2 cellular contexts compared by ENCODE assay signal in the genomic region with DNA sequence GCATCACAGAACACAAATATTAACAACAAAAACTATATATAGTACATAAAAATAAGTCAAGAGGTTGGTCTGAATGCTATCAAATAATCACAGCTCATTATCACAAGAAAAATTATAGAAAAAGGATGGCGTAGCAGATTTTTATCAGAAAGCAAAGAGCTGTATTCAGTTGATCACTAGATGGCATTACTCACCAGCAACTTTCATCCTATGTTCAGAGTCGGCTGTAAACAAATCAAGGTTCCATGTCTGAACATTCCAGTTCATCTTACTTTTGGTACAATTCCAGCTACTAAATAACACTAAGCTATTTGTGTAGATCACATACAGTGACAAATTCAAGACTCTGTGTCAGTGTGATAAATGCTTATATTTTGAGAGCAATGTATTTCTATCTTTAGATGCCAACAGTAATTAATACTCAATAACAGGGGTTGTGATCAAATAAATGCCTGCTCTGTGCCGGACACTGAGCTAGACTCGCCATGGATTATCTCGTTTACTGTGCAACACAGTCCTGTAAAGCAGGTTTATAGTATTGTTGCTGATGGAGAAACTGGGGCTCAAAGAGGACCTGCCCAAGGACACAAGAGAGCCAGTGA.
TF ChIP-seq lines count a peak whose summit lies in the region.

No MANE protein-coding gene starts in this region.

TF ChIP-seq in A549, 52 proteins besides CTCF, POLR2A, EP300 and RAD21 (continued from another document):
- TF ChIP-seq, protein P1, sequence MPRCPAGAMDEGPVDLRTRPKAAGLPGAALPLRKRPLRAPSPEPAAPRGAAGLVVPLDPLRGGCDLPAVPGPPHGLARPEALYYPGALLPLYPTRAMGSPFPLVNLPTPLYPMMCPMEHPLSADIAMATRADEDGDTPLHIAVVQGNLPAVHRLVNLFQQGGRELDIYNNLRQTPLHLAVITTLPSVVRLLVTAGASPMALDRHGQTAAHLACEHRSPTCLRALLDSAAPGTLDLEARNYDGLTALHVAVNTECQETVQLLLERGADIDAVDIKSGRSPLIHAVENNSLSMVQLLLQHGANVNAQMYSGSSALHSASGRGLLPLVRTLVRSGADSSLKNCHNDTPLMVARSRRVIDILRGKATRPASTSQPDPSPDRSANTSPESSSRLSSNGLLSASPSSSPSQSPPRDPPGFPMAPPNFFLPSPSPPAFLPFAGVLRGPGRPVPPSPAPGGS (IDR thresholded peaks at IDR 0.05) = no peak
- TF ChIP-seq KDM1A (IDR thresholded peaks at IDR 0.05; ENCODE audit: low read depth) = no peak
- TF ChIP-seq RNF2 (IDR thresholded peaks at IDR 0.05; ENCODE audit: borderline replicate concordance, low read depth) = no peak
- peak; percentile 49; the same call in 1 of the 3 replicates for TF ChIP-seq SMC3 (IDR thresholded peaks at IDR 0.05)
TF ChIP-seq in A549: peak in this region for 2.

TF ChIP-seq in GM23338, 12 proteins besides CTCF, POLR2A, EP300 and RAD21 (continued from another document):
- TF ChIP-seq, protein P2, sequence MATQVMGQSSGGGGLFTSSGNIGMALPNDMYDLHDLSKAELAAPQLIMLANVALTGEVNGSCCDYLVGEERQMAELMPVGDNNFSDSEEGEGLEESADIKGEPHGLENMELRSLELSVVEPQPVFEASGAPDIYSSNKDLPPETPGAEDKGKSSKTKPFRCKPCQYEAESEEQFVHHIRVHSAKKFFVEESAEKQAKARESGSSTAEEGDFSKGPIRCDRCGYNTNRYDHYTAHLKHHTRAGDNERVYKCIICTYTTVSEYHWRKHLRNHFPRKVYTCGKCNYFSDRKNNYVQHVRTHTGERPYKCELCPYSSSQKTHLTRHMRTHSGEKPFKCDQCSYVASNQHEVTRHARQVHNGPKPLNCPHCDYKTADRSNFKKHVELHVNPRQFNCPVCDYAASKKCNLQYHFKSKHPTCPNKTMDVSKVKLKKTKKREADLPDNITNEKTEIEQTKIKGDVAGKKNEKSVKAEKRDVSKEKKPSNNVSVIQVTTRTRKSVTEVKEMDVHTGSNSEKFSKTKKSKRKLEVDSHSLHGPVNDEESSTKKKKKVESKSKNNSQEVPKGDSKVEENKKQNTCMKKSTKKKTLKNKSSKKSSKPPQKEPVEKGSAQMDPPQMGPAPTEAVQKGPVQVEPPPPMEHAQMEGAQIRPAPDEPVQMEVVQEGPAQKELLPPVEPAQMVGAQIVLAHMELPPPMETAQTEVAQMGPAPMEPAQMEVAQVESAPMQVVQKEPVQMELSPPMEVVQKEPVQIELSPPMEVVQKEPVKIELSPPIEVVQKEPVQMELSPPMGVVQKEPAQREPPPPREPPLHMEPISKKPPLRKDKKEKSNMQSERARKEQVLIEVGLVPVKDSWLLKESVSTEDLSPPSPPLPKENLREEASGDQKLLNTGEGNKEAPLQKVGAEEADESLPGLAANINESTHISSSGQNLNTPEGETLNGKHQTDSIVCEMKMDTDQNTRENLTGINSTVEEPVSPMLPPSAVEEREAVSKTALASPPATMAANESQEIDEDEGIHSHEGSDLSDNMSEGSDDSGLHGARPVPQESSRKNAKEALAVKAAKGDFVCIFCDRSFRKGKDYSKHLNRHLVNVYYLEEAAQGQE (IDR thresholded peaks at IDR 0.05; ENCODE audit: unreplicated experiment) = no peak
- TF ChIP-seq EZH2 (IDR thresholded peaks at IDR 0.05; ENCODE audit: low read depth, unreplicated experiment) (no peak), ZNF114 (CRISPR knock-in tag; IDR thresholded peaks at IDR 0.05) (no peak), CREB1 (CRISPR knock-in tag; IDR thresholded peaks at IDR 0.05; ENCODE audit: low read depth) (no peak), POLR2AphosphoS5 (IDR thresholded peaks at IDR 0.05; ENCODE audit: low read depth) (no peak), EZH2phosphoT487 (IDR thresholded peaks at IDR 0.05; ENCODE audit: unreplicated experiment) (no peak), NANOG (IDR thresholded peaks at IDR 0.05; ENCODE audit: borderline replicate concordance) (no peak), STAT1 (IDR thresholded peaks at IDR 0.05; ENCODE audit: unreplicated experiment) (no peak)
- TF ChIP-seq, protein P3, sequence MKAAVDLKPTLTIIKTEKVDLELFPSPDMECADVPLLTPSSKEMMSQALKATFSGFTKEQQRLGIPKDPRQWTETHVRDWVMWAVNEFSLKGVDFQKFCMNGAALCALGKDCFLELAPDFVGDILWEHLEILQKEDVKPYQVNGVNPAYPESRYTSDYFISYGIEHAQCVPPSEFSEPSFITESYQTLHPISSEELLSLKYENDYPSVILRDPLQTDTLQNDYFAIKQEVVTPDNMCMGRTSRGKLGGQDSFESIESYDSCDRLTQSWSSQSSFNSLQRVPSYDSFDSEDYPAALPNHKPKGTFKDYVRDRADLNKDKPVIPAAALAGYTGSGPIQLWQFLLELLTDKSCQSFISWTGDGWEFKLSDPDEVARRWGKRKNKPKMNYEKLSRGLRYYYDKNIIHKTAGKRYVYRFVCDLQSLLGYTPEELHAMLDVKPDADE (IDR thresholded peaks at IDR 0.05) = no peak
